1 cellular context compared by ENCODE assay signal in the genomic region with DNA sequence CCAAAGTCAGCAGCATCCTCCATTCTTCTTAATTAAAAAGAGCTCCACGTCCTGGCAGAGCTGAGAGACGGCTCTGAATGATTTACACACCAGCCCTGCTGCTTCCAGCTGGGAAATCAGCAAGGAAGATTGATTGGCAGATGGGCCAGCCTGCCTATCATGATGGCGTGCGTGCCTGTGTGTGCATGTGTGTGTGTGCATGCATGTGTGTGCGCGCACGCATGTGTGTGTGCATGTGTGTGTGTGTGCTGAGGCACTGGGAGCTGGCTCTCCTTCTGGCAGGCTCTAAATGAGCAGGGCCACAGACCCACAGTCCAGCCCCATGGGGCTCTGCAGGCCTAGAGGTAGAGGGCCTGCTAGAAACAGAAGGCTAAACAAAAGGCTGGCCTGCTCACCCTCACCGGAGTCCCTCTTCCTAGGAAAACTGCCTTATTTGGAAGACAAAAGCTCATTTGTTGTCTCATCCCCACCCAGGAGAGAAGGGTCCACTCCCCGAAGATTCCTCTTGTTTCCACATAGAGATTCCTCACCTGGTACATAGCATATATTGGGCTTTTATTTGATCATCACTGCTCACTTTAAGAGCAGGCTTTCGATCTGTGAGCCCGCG.
TF ChIP-seq lines count a peak whose summit lies in the region.

No MANE protein-coding gene starts in this region.

TF ChIP-seq in K562, 482 proteins besides CTCF, POLR2A, EP300 and RAD21:
- TF ChIP-seq, protein P1, sequence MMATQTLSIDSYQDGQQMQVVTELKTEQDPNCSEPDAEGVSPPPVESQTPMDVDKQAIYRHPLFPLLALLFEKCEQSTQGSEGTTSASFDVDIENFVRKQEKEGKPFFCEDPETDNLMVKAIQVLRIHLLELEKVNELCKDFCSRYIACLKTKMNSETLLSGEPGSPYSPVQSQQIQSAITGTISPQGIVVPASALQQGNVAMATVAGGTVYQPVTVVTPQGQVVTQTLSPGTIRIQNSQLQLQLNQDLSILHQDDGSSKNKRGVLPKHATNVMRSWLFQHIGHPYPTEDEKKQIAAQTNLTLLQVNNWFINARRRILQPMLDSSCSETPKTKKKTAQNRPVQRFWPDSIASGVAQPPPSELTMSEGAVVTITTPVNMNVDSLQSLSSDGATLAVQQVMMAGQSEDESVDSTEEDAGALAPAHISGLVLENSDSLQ (IDR thresholded peaks at IDR 0.05), result 0 out of 2 replicates have a peak, but pooled peaks have one; percentile 23
- TF ChIP-seq CHD2 (IDR thresholded peaks at IDR 0.05; ENCODE audit: low read depth, low read length), result no peak
